In the genomic region with DNA sequence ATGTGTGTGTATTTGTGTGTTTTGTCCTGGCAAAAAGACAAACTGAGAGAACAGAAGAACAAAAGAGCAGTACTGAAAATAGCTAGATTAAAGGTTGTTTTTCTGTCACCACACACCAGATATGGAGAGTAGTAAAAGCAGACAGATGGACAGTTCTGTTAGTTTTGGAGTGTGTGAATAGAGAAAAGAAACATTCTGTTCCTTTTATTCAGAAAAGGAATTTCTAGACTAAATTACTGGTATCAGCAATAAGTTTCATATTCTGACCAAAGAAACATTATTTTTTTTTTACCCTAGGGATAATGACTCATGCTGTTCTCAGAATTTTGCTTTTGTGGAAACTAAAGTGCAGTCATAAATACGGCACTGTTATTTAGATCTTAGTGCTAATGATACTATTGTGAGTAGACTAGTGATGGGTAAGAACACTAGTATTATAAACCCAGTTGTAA, we compare ENCODE assay signal across 8 cellular contexts. TPM values are rescaled to one million over a fixed set of nuclear protein-coding genes. Genes with fewer than 3 reads are reported as not detected.
DNase-seq lines count a peak whose midpoint lies in the region; ATAC-seq and TF ChIP-seq lines count a peak whose summit lies in the region.

No MANE protein-coding gene starts in this region.

- ATAC-seq in GM21786 (IDR thresholded peaks at IDR 0.05; ENCODE audit: unreplicated experiment): peak; percentile 56
- no peak; the same call in 1 of the 2 replicates for ATAC-seq in PC-3

- WGBS in tibial nerve, 2 donors: 3 to 6% methylated on average over 1 of the region's 1 CpG

- no peaks in the 10 kb centered on the region for H4K20me1 ChIP-seq in PC-3 (ENCODE audit: low read length)

- POLR2A ChIA-PET in PC-3 (lab: Charles Lee; ENCODE audit: unreplicated experiment): no interaction called here

- no peaks in the 10 kb centered on the region for H3K9me3 ChIP-seq in PC-3 (ENCODE audit: low read length)
- no peaks in the 10 kb centered on the region for H3K9me3 ChIP-seq in tibial nerve

- no peak overlapping the region for H3K27ac ChIP-seq in PC-3 (ENCODE audit: low read length)
- H3K27ac ChIP-seq in tibial nerve: peak overlapping the region; percentile 64 to 89 (median 82)

- H3K36me3 ChIP-seq in GM06990 (ENCODE audit: control insufficient read depth, insufficient read depth, low read length) (no peaks in the 10 kb centered on the region), PC-3 (ENCODE audit: low read depth, low read length) (no peaks in the 10 kb centered on the region), tibial nerve (no peaks in the 10 kb centered on the region)

- H3K27me3 ChIP-seq in GM06990 (replicated peaks; ENCODE audit: control insufficient read depth, insufficient read depth, low read length): no peaks in the 10 kb centered on the region
- no peaks in the 10 kb centered on the region for H3K27me3 ChIP-seq in PC-3 (ENCODE audit: low read length)
- H3K27me3 ChIP-seq in tibial nerve: no peaks in the 10 kb centered on the region

- BruUV-seq in PC-3 (replicated peaks; lab: Mats Ljungman, UMichigan): no TSS peak

- peak in 1 of 2 donors; percentile 10 for TF ChIP-seq POLR2A in tibial nerve (IDR thresholded peaks at IDR 0.05)

- CTCF ChIA-PET in PC-3 (lab: Charles Lee): no interaction called here

- no peak overlapping the region for H3K9ac ChIP-seq in PC-3 (ENCODE audit: low read length)

- no peak overlapping the region for H2AFZ ChIP-seq in PC-3 (ENCODE audit: low read length)

- DNase-seq in GM06990 (ENCODE audit: extremely low read depth, insufficient read length): peak; percentile 39
- peak; percentile 19 for DNase-seq in PC-3
- peak; percentile 79 for DNase-seq in foreskin melanocyte
- DNase-seq in tibial nerve (ENCODE audit: low spot score in 2 of 2): no peak
- DNase-seq in GM19240 (ENCODE audit: insufficient read length, low spot score): no peak
- DNase-seq in SKM-1 (lab: John Stamatoyannopoulos, UW; ENCODE audit: unreplicated experiment): no peak
- no peak for DNase-seq in activated CD8-positive, alpha-beta memory T cell treated with anti-CD3 and anti-CD28 coated beads for 24 hours

- TF ChIP-seq CTCF in GM06990 (IDR thresholded peaks at IDR 0.05; ENCODE audit: insufficient read depth, low read length, poor library complexity, severe bottlenecking): no peak
- TF ChIP-seq CTCF in PC-3 (conservative IDR thresholded peaks at IDR 0.05; ENCODE audit: low read depth, low read length): no peak
- TF ChIP-seq CTCF in tibial nerve (IDR thresholded peaks at IDR 0.05): no peak

- peaks cover 8% of the 10 kb centered on the region; the same call in 1 of the 2 replicates for H3K4me1 ChIP-seq in PC-3 (ENCODE audit: insufficient read depth, low read length)
- H3K4me1 ChIP-seq in tibial nerve: peaks cover 4 to 94% (median 35%) of the 10 kb centered on the region in 4 donors

- intact Hi-C loops in PC-3 (cut with micrococcal nuclease): loop anchor here (2.0 kb wide), 1 partner anchor 14 kb away; no protein-coding TSS in a partner anchor

- H3K4me3 ChIP-seq in GM06990 (replicated peaks; ENCODE audit: low read depth, low read length): no peak overlapping the region
- no peak overlapping the region for H3K4me3 ChIP-seq in PC-3 (ENCODE audit: low read length)
- H3K4me3 ChIP-seq in tibial nerve: no peak overlapping the region

- H3K79me2 ChIP-seq in PC-3 (ENCODE audit: low read length): no peaks in the 10 kb centered on the region; the same call in 1 of the 2 replicates

- peak; percentile 79 to 85 for TF ChIP-seq EP300 in tibial nerve (IDR thresholded peaks at IDR 0.05)

- H3K9me2 ChIP-seq in PC-3 (replicated peaks; ENCODE audit: low read length): no peaks in the 10 kb centered on the region

- H3F3A ChIP-seq in PC-3 (ENCODE audit: low read length, unreplicated experiment): no peaks in the 10 kb centered on the region

- H3K4me2 ChIP-seq in PC-3 (ENCODE audit: low read length): no peak overlapping the region

RNA-seq across cellular contexts. Expression of gene PIK3CA, which starts 32.9 kb away (rescaled TPM):
- total RNA-seq in PC-3 (2014; rRNA removed): 13.4 and 20.5 TPM in 2 replicates
- total RNA-seq in tibial nerve: 10 to 100 TPM; 30.0 to 45.2 (median 39.1) TPM

Comparison
In these comparisons a context has a peak if more than half of its experiments do, and no peak if none do; other contexts are left out.
1. DNase-seq: peak in GM06990 (single experiment), PC-3 (single experiment) and foreskin melanocyte (single experiment); none in tibial nerve (0 of 2), GM19240 (single experiment), SKM-1 (single experiment) and activated CD8-positive, alpha-beta memory T cell treated with anti-CD3 and anti-CD28 coated beads for 24 hours (single experiment).